1 cellular context compared by ENCODE assay signal in genomic region chr10:101760510-101760909, GRCh38.
TF ChIP-seq lines count a peak whose summit lies in the region.

No MANE protein-coding gene starts in this region.

TF ChIP-seq in GM23338, 12 proteins besides CTCF, POLR2A, EP300 and RAD21 (continued from another document):
- TF ChIP-seq ZNF462 (CRISPR knock-in tag; IDR thresholded peaks at IDR 0.05): no peak
- TF ChIP-seq REST (IDR thresholded peaks at IDR 0.05; ENCODE audit: unreplicated experiment): no peak
- TF ChIP-seq CREB1 (CRISPR knock-in tag; IDR thresholded peaks at IDR 0.05; ENCODE audit: low read depth): no peak
- no peak for TF ChIP-seq JUNB (IDR thresholded peaks at IDR 0.05; ENCODE audit: unreplicated experiment)
- TF ChIP-seq EZH2 (IDR thresholded peaks at IDR 0.05; ENCODE audit: low read depth, unreplicated experiment): no peak
- TF ChIP-seq ETS1 (IDR thresholded peaks at IDR 0.05): no peak
- no peak for TF ChIP-seq ZNF331 (CRISPR knock-in tag; IDR thresholded peaks at IDR 0.05; ENCODE audit: low read depth)
